8 cellular contexts compared by ENCODE assay signal in genomic region chr12:131895640-131896079, GRCh38. TPM values are rescaled to one million over a fixed set of nuclear protein-coding genes. Genes with fewer than 3 reads are reported as not detected.
DNase-seq lines count a peak whose midpoint lies in the region; ATAC-seq and TF ChIP-seq lines count a peak whose summit lies in the region.

No MANE protein-coding gene starts in this region.

- peak; percentile 24 for ATAC-seq in GM19395 (IDR thresholded peaks at IDR 0.05; ENCODE audit: unreplicated experiment)
- peak; percentile 19 for ATAC-seq in HG03378 (IDR thresholded peaks at IDR 0.05; ENCODE audit: unreplicated experiment)
- ATAC-seq in GM21529 (IDR thresholded peaks at IDR 0.05; ENCODE audit: unreplicated experiment) = no peak
- ATAC-seq in GM21825 (IDR thresholded peaks at IDR 0.05; ENCODE audit: unreplicated experiment) = no peak

- H3K27me3 ChIP-seq in transverse colon = no peaks in the 10 kb centered on the region

- H3K4me1 ChIP-seq in transverse colon = peaks cover 9 to 22% (median 15%) of the 10 kb centered on the region in 4 donors

- DNase-seq in lower leg skin (ENCODE audit: low spot score in 2 of 2) = no peak
- no peak for DNase-seq in transverse colon
- no peak for DNase-seq in DMS153 (lab: John Stamatoyannopoulos, UW)

- no peak for TF ChIP-seq EP300 in transverse colon (IDR thresholded peaks at IDR 0.05; ENCODE audit: low read depth)

- intact Hi-C loops in lower leg skin (cut with DNase I; ENCODE audit: low total_unique reads) = no loop called here
- intact Hi-C loops in transverse colon (cut with DNase I; ENCODE audit: low total_unique reads) = loop anchor here (1.0 to 2.0 kb wide), 2 partner anchors 33 to 54 kb away; partner anchors contain the start of genes EP400 and PUS1

- no peaks in the 10 kb centered on the region for H3K9me3 ChIP-seq in transverse colon

- TF ChIP-seq POLR2A in lower leg skin (IDR thresholded peaks at IDR 0.05) (no peak), transverse colon (IDR thresholded peaks at IDR 0.05) (no peak)

- H3K4me3 ChIP-seq in lower leg skin (ENCODE audit: low read depth, poor library complexity, severe bottlenecking) (peak overlapping the region; percentile 52), transverse colon (peak overlapping the region; percentile 60 to 90 (median 76))

- H3K27ac ChIP-seq in angular gyrus (ENCODE audit: low read depth, low read length) (peak overlapping the region; percentile 95), transverse colon (peak overlapping the region; percentile 93 to 98 (median 94))

- in situ Hi-C loops in transverse colon (cut with MboI; ENCODE audit: low pct_ligation_motif_present in 1 of 4, low pct_unique_long_range_greater_than_20kb in 1 of 4, low sequenced_read_pairs in 3 of 4) = no loop called here

- TF ChIP-seq CTCF in lower leg skin (IDR thresholded peaks at IDR 0.05) = no peak
- TF ChIP-seq CTCF in transverse colon (IDR thresholded peaks at IDR 0.05) = no peak

- H3K36me3 ChIP-seq in transverse colon = no peaks in the 10 kb centered on the region

- WGBS in lower leg skin, 2 donors = 1 to 4% methylated on average over 5 to 10 of the region's 12 CpGs
- 0 to 3% methylated on average over 4 to 11 of the region's 12 CpGs for WGBS in transverse colon (ENCODE audit: low coverage in 1 of 2), 2 donors

RNA-seq across cellular contexts. Expression of gene ULK1, which starts 1.2 kb away (rescaled TPM):
- total RNA-seq in lower leg skin (100 to 1,000 TPM in 1 of 4 donors, 10 to 100 TPM in 3; 42.8 to 117 (median 46.1) TPM), transverse colon (100 to 1,000 TPM in 1 of 4 donors, 10 to 100 TPM in 3; 17.5 to 140 (median 28.0) TPM)

RNA-seq across cellular contexts. Expression of gene PUS1, which starts 33.4 kb away (rescaled TPM):
- 10 to 100 TPM in 3 of 4 donors, 1 to 10 TPM in 1; 8.3 to 36.4 (median 19.0) TPM for total RNA-seq in lower leg skin
- 10 to 100 TPM; 11.9 to 48.8 (median 23.1) TPM for total RNA-seq in transverse colon

RNA-seq across cellular contexts. Expression of gene EP400, which starts 54.1 kb away (rescaled TPM):
- 10 to 100 TPM; 22.0 to 45.8 (median 24.6) TPM for total RNA-seq in lower leg skin
- total RNA-seq in transverse colon = 10 to 100 TPM; 25.4 to 67.3 (median 37.5) TPM

Comparison
In these comparisons a context has a peak if more than half of its experiments do, and no peak if none do; other contexts are left out.
1. ATAC-seq: peak in GM19395 (single experiment) and HG03378 (single experiment); none in GM21529 (single experiment) and GM21825 (single experiment).